17 cellular contexts compared by ENCODE assay signal in the genomic region with DNA sequence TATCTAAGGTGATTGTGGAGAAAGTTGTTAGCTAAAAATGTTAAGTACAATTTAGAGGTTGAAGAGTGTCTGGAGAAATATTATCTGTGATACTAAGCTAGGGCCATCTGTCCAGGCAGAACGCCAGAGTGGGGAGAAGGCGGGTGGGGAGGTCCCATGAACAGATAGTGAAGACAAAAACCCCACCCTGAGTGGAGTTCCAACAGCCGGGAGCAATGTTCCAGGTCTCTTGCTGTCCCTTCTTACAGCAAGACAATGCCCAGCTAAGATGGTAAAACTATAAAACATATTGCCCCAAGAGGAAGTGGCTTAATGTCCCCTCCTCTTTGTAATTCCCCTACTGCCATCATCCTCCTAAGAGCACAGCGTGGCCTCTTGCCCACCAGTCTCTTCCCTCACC. TPM values are rescaled to one million over a fixed set of nuclear protein-coding genes. Genes with fewer than 3 reads are reported as not detected.
DNase-seq lines count a peak whose midpoint lies in the region; ATAC-seq and TF ChIP-seq lines count a peak whose summit lies in the region.
"Had no signal": no experiment of that assay in that cellular context is flagged by ENCODE, and none has a peak within 500 bp of the region (broad histone marks: within the 10 kb centered on the region; RNA-seq: fewer than 3 reads in every experiment).

No MANE protein-coding gene starts in this region.

- H3K9me3 ChIP-seq in lower lobe of right lung (peaks cover 16% of the 10 kb centered on the region), uterus (peaks cover 0 to 13% of the 10 kb centered on the region in 2 donors), PC-3 (ENCODE audit: low read length) (no peaks in the 10 kb centered on the region)

- H3K36me3 ChIP-seq in lower lobe of right lung (no peaks in the 10 kb centered on the region), uterus (no peaks in the 10 kb centered on the region), PC-3 (ENCODE audit: low read depth, low read length) (no peaks in the 10 kb centered on the region)

- H3K9me2 ChIP-seq in PC-3 (replicated peaks; ENCODE audit: low read length) = no peaks in the 10 kb centered on the region

- H3K27me3 ChIP-seq in lower lobe of right lung (ENCODE audit: low read depth) (no peaks in the 10 kb centered on the region), uterus (no peaks in the 10 kb centered on the region), PC-3 (ENCODE audit: low read length) (no peaks in the 10 kb centered on the region)

- H3K4me2 ChIP-seq in PC-3 (ENCODE audit: low read length) = no peak overlapping the region

- no peak overlapping the region for H3K4me3 Mint-ChIP-seq in activated CD8-positive, alpha-beta T cell treated with anti-CD3 and anti-CD28 coated beads, Interleukin-2, amount 10 ng/mL, durations not matched to agents 7 days and 5 days
- H3K4me3 Mint-ChIP-seq: activated naive CD4-positive, alpha-beta T cell treated with anti-CD3 and anti-CD28 coated beads, Interleukin-2, amount 50 U/mL, for 24 hours; effector memory CD8-positive, alpha-beta T cell had no signal

- H3K79me2 ChIP-seq in PC-3 (ENCODE audit: low read length) = no peaks in the 10 kb centered on the region

- CTCF ChIA-PET in activated CD8-positive, alpha-beta T cell treated with anti-CD3 and anti-CD28 coated beads, Interleukin-2, amount 10 ng/mL, durations not matched to agents 7 days and 5 days (lab: Charles Lee) = interaction anchor here (1.0 to 2.4 kb wide), 5 partner anchors 11 to 358 kb away, joined by 3 to 22 read pairs (median 5); a partner anchor contains a TSS
- CTCF ChIA-PET in PC-3 (lab: Charles Lee) = no interaction called here

- no TSS peak for BruUV-seq in PC-3 (replicated peaks; lab: Mats Ljungman, UMichigan)

- peaks cover 14% of the 10 kb centered on the region for H3K9me3 Mint-ChIP-seq in activated CD8-positive, alpha-beta T cell treated with anti-CD3 and anti-CD28 coated beads, Interleukin-2, amount 10 ng/mL, durations not matched to agents 7 days and 5 days (ENCODE audit: insufficient read depth)

- no peak overlapping the region for H3K27ac Mint-ChIP-seq in activated CD8-positive, alpha-beta T cell treated with anti-CD3 and anti-CD28 coated beads, Interleukin-2, amount 10 ng/mL, durations not matched to agents 7 days and 5 days
- H3K27ac Mint-ChIP-seq: activated naive CD4-positive, alpha-beta T cell treated with anti-CD3 and anti-CD28 coated beads, Interleukin-2, amount 50 U/mL, for 24 hours; effector memory CD8-positive, alpha-beta T cell had no signal

- no peak overlapping the region for H2AFZ ChIP-seq in PC-3 (ENCODE audit: low read length)

- no peak overlapping the region for H3K27ac ChIP-seq in lower lobe of right lung
- peak overlapping the region; percentile 71 to 76 for H3K27ac ChIP-seq in uterus
- H3K27ac ChIP-seq in PC-3 (ENCODE audit: low read length) = no peak overlapping the region

- H3K36me3 Mint-ChIP-seq in activated CD8-positive, alpha-beta T cell treated with anti-CD3 and anti-CD28 coated beads, Interleukin-2, amount 10 ng/mL, durations not matched to agents 7 days and 5 days (ENCODE audit: low read depth) = no peaks in the 10 kb centered on the region

- peaks cover 14% of the 10 kb centered on the region for H3K4me1 Mint-ChIP-seq in activated CD8-positive, alpha-beta T cell treated with anti-CD3 and anti-CD28 coated beads, Interleukin-2, amount 10 ng/mL, durations not matched to agents 7 days and 5 days (ENCODE audit: low read depth)

- POLR2A ChIA-PET in activated CD8-positive, alpha-beta T cell treated with anti-CD3 and anti-CD28 coated beads, Interleukin-2, amount 10 ng/mL, durations not matched to agents 7 days and 5 days (lab: Charles Lee) = interaction anchor here (0.8 to 1.5 kb wide), 4 partner anchors 9 to 99 kb away, joined by 3 to 18 read pairs (median 4); a partner anchor contains a TSS
- POLR2A ChIA-PET in PC-3 (lab: Charles Lee; ENCODE audit: unreplicated experiment) = no interaction called here

- TF ChIP-seq POLR2A in uterus (IDR thresholded peaks at IDR 0.05) = no peak

- no peak overlapping the region for H3K9ac ChIP-seq in PC-3 (ENCODE audit: low read length)

- intact Hi-C loops in Right ventricle myocardium superior (cut with DNase I) (no loop called here), cardiac septum (cut with DNase I) (no loop called here), lower lobe of right lung (cut with DNase I) (no loop called here), uterus (cut with DNase I; ENCODE audit: low total_unique reads) (no loop called here), PC-3 (cut with micrococcal nuclease) (no loop called here)

- ATAC-seq in Right ventricle myocardium superior (ENCODE audit: poor library complexity) (peak; percentile 81), lower lobe of right lung (peak; percentile 36 to 42), PC-3 (no peak)
- ATAC-seq in activated CD8-positive, alpha-beta T cell treated with anti-CD3 and anti-CD28 coated beads, Interleukin-2, amount 10 ng/mL, durations not matched to agents 7 days and 5 days = no peak
- ATAC-seq: effector memory CD8-positive, alpha-beta T cell had no signal

- TF ChIP-seq CTCF in lower lobe of right lung (IDR thresholded peaks at IDR 0.05) = no peak
- TF ChIP-seq CTCF in uterus (IDR thresholded peaks at IDR 0.05) = no peak
- TF ChIP-seq CTCF in PC-3 (conservative IDR thresholded peaks at IDR 0.05; ENCODE audit: low read depth, low read length) = no peak

- peak; percentile 82 for DNase-seq in Right ventricle myocardium superior
- no peak for DNase-seq in cardiac septum (ENCODE audit: low spot score)
- peak; percentile 20 for DNase-seq in activated CD8-positive, alpha-beta T cell treated with anti-CD3 and anti-CD28 coated beads, Interleukin-2, amount 10 ng/mL, durations not matched to agents 7 days and 5 days
- no peak for DNase-seq in lower lobe of right lung
- peak; percentile 75 to 79 for DNase-seq in uterus
- DNase-seq in PC-3 = no peak
- no peak for DNase-seq in NOMO-1 treated with dmso at 0.1 percent for 144 hours (lab: John Stamatoyannopoulos, UW; ENCODE audit: unreplicated experiment)
- DNase-seq in cerebellar nuclear complex (lab: John Stamatoyannopoulos, UW) = no peak
- DNase-seq: activated CD4-positive, alpha-beta T cell treated with anti-CD3 and anti-CD28 coated beads, Interleukin-2, amount 50 U/mL, for 48 hours; caudate nucleus; effector memory CD8-positive, alpha-beta T cell; foreskin fibroblast; mesendoderm; NCI-H1417; NCI-H446; small intestine had no signal

- H3K4me1 ChIP-seq in lower lobe of right lung (no peaks in the 10 kb centered on the region), uterus (peaks cover 0 to 9% of the 10 kb centered on the region in 2 donors), PC-3 (ENCODE audit: insufficient read depth, low read length) (no peaks in the 10 kb centered on the region)

- H3K27me3 Mint-ChIP-seq in activated CD8-positive, alpha-beta T cell treated with anti-CD3 and anti-CD28 coated beads, Interleukin-2, amount 10 ng/mL, durations not matched to agents 7 days and 5 days (ENCODE audit: low read depth) = peaks cover 14% of the 10 kb centered on the region
- H3K27me3 Mint-ChIP-seq: activated naive CD4-positive, alpha-beta T cell treated with anti-CD3 and anti-CD28 coated beads, Interleukin-2, amount 50 U/mL, for 24 hours had no signal

- H3K4me3 ChIP-seq in lower lobe of right lung = no peak overlapping the region
- H3K4me3 ChIP-seq in uterus = no peak overlapping the region
- H3K4me3 ChIP-seq in PC-3 (ENCODE audit: low read length) = no peak overlapping the region

- no peaks in the 10 kb centered on the region for H4K20me1 ChIP-seq in PC-3 (ENCODE audit: low read length)

- no peaks in the 10 kb centered on the region for H3F3A ChIP-seq in PC-3 (ENCODE audit: low read length, unreplicated experiment)

RNA-seq across cellular contexts. Expression of a gene that starts 10.4 kb away (rescaled TPM):
- total RNA-seq in Right ventricle myocardium superior (8.2 TPM), cardiac septum (3.9 TPM), lower lobe of right lung (28.5 TPM), uterus (10 to 100 TPM in 3 of 4 donors, 1 to 10 TPM in 1; 1.6 to 42.5 (median 31.9) TPM), PC-3 (2014; rRNA removed) (4.4 and 5.9 TPM in 2 replicates)
- total RNA-seq in activated CD8-positive, alpha-beta T cell treated with anti-CD3 and anti-CD28 coated beads, Interleukin-2, amount 10 ng/mL, durations not matched to agents 7 days and 5 days = 10 to 100 TPM; 17.2 to 18.1 TPM

Comparison
In these comparisons a context has a peak if more than half of its experiments do, and no peak if none do; other contexts are left out.
1. DNase-seq: peak in Right ventricle myocardium superior (single experiment), activated CD8-positive, alpha-beta T cell treated with anti-CD3 and anti-CD28 coated beads, Interleukin-2, amount 10 ng/mL, durations not matched to agents 7 days and 5 days (single experiment) and uterus (2 of 2); none in cardiac septum (single experiment), lower lobe of right lung (single experiment), PC-3 (single experiment), NOMO-1 treated with dmso at 0.1 percent for 144 hours (single experiment) and cerebellar nuclear complex (0 of 2).
2. ATAC-seq: peak in Right ventricle myocardium superior (single experiment) and lower lobe of right lung (2 of 2); none in activated CD8-positive, alpha-beta T cell treated with anti-CD3 and anti-CD28 coated beads, Interleukin-2, amount 10 ng/mL, durations not matched to agents 7 days and 5 days (single experiment) and PC-3 (single experiment).
3. H3K27ac ChIP-seq: peak in uterus (2 of 2); none in lower lobe of right lung (single experiment) and PC-3 (single experiment).